In genomic region chr9:129481424-129481823, GRCh38 we compare ENCODE assay signal across 9 cellular contexts.
DNase-seq lines count a peak whose midpoint lies in the region; ATAC-seq and TF ChIP-seq lines count a peak whose summit lies in the region.
"Had no signal": no experiment of that assay in that cellular context is flagged by ENCODE, and none has a peak within 500 bp of the region (broad histone marks: within the 10 kb centered on the region; RNA-seq: fewer than 3 reads in every experiment).

No MANE protein-coding gene starts in this region.

- H3K4me2 ChIP-seq in MM.1S (ENCODE audit: low read depth, low read length), result no peak overlapping the region

- no peak for ATAC-seq in right lobe of liver
- no peak for ATAC-seq in stimulated activated memory B cell treated with anti-CD40 and anti-IgM and Interleukin-4, amounts not matched to agents 10 μg/mL and 1 μg/mL and 100 μg/mL, for 72 hours

- no peak for TF ChIP-seq POLR2A in right lobe of liver (IDR thresholded peaks at IDR 0.05)

- no peak overlapping the region for H3K27ac Mint-ChIP-seq in activated naive CD8-positive, alpha-beta T cell
- no peak overlapping the region for H3K27ac Mint-ChIP-seq in stimulated activated memory B cell treated with anti-CD40 and anti-IgM and Interleukin-4, amounts not matched to agents 10 μg/mL and 1 μg/mL and 100 μg/mL, for 72 hours

- H3K4me3 Mint-ChIP-seq in activated naive CD8-positive, alpha-beta T cell, result peak overlapping the region; percentile 58
- H3K4me3 Mint-ChIP-seq in stimulated activated memory B cell treated with anti-CD40 and anti-IgM and Interleukin-4, amounts not matched to agents 10 μg/mL and 1 μg/mL and 100 μg/mL, for 72 hours, result peak overlapping the region; percentile 2

- H2AFZ ChIP-seq in MM.1S (ENCODE audit: low read length), result no peak overlapping the region

- H3K4me1 ChIP-seq in HUES48 (ENCODE audit: control insufficient read depth, insufficient read depth, low read length) (peaks cover 21% of the 10 kb centered on the region), right lobe of liver (peaks cover 0 to 31% (median 17%) of the 10 kb centered on the region in 4 donors), MM.1S (ENCODE audit: low read length) (no peaks in the 10 kb centered on the region), SJCRH30 (peaks cover 11% of the 10 kb centered on the region)

- DNase-seq in right lobe of liver, result no peak
- DNase-seq in MM.1S, result no peak
- DNase-seq in SJCRH30, result no peak
- no peak for DNase-seq in A172 (ENCODE audit: low spot score)
- no peak for DNase-seq in HCEC 1CT
- DNase-seq: NCI-H774 had no signal

- H3K27me3 ChIP-seq in HUES48 (ENCODE audit: control insufficient read depth, insufficient read depth, low read length) (peaks cover 53% of the 10 kb centered on the region), right lobe of liver (no peaks in the 10 kb centered on the region), MM.1S (replicated peaks; ENCODE audit: insufficient read depth, low read length) (peaks cover 45% of the 10 kb centered on the region), SJCRH30 (peaks cover 13% of the 10 kb centered on the region)

- H3K9me3 ChIP-seq in HUES48 (ENCODE audit: control insufficient read depth, insufficient read depth, low read length) (no peaks in the 10 kb centered on the region), right lobe of liver (no peaks in the 10 kb centered on the region), MM.1S (replicated peaks; ENCODE audit: insufficient read depth, low read length) (no peaks in the 10 kb centered on the region), SJCRH30 (replicated peaks) (no peaks in the 10 kb centered on the region)

- no peaks in the 10 kb centered on the region for H3K9me2 ChIP-seq in MM.1S (replicated peaks; ENCODE audit: insufficient read depth, low read length)

- H3K4me3 ChIP-seq in HUES48 (ENCODE audit: low read depth, low read length), result 0 out of 2 replicates have a peak overlapping the region, but pooled peaks have one; percentile 47
- H3K4me3 ChIP-seq in right lobe of liver, result no peak overlapping the region
- no peak overlapping the region for H3K4me3 ChIP-seq in MM.1S (ENCODE audit: low read length)
- H3K4me3 ChIP-seq in SJCRH30, result no peak overlapping the region

- no peaks in the 10 kb centered on the region for H3K9me3 Mint-ChIP-seq in activated naive CD8-positive, alpha-beta T cell (ENCODE audit: low read depth)
- H3K9me3 Mint-ChIP-seq in stimulated activated memory B cell treated with anti-CD40 and anti-IgM and Interleukin-4, amounts not matched to agents 10 μg/mL and 1 μg/mL and 100 μg/mL, for 72 hours, result no peaks in the 10 kb centered on the region

- intact Hi-C loops in right lobe of liver (cut with DNase I), result loop anchor here (10.0 kb wide), 2 partner anchors 147 to 307 kb away; partner anchors contain the start of gene IER5L (in 1 of the 2)

- no peaks in the 10 kb centered on the region for H3F3A ChIP-seq in MM.1S (ENCODE audit: insufficient read depth, low read length)

- H3K36me3 ChIP-seq in HUES48 (ENCODE audit: control insufficient read depth, insufficient read depth, low read length), result no peaks in the 10 kb centered on the region
- H3K36me3 ChIP-seq in right lobe of liver, result no peaks in the 10 kb centered on the region
- H3K36me3 ChIP-seq in MM.1S (replicated peaks; ENCODE audit: insufficient read depth, low read length), result no peaks in the 10 kb centered on the region
- H3K36me3 ChIP-seq in SJCRH30, result no peaks in the 10 kb centered on the region

- H3K27me3 Mint-ChIP-seq in activated naive CD8-positive, alpha-beta T cell, result no peaks in the 10 kb centered on the region
- peaks cover 46% of the 10 kb centered on the region for H3K27me3 Mint-ChIP-seq in stimulated activated memory B cell treated with anti-CD40 and anti-IgM and Interleukin-4, amounts not matched to agents 10 μg/mL and 1 μg/mL and 100 μg/mL, for 72 hours

- no peaks in the 10 kb centered on the region for H4K20me1 ChIP-seq in MM.1S (ENCODE audit: insufficient read depth, low read length)

- TF ChIP-seq CTCF in right lobe of liver (IDR thresholded peaks at IDR 0.05) (no peak), MM.1S (IDR thresholded peaks at IDR 0.05; ENCODE audit: low read length) (no peak)

- H3K27ac ChIP-seq in HUES48 (ENCODE audit: low read depth, low read length), result no peak overlapping the region
- H3K27ac ChIP-seq in right lobe of liver, result peak overlapping the region; percentile 99 to 100 (median 99)
- no peak overlapping the region for H3K27ac ChIP-seq in MM.1S (ENCODE audit: low read length)
- H3K27ac ChIP-seq in SJCRH30, result no peak overlapping the region

- 60% methylated on average over 1 of the region's 9 CpGs for WGBS in right lobe of liver (ENCODE audit: insufficient coverage, low coverage, low lambda C conversion rate, missing lambda C conversion rate)

- H3K9ac ChIP-seq in HUES48 (ENCODE audit: low read depth, low read length) (no peak overlapping the region), MM.1S (ENCODE audit: low read length) (no peak overlapping the region)

- H3K36me3 Mint-ChIP-seq in activated naive CD8-positive, alpha-beta T cell, result no peaks in the 10 kb centered on the region
- H3K36me3 Mint-ChIP-seq in stimulated activated memory B cell treated with anti-CD40 and anti-IgM and Interleukin-4, amounts not matched to agents 10 μg/mL and 1 μg/mL and 100 μg/mL, for 72 hours, result no peaks in the 10 kb centered on the region

- H3K79me2 ChIP-seq in MM.1S (ENCODE audit: low read length), result no peaks in the 10 kb centered on the region

- H3K4me1 Mint-ChIP-seq in activated naive CD8-positive, alpha-beta T cell (ENCODE audit: low read depth), result peaks cover 25% of the 10 kb centered on the region
- H3K4me1 Mint-ChIP-seq in stimulated activated memory B cell treated with anti-CD40 and anti-IgM and Interleukin-4, amounts not matched to agents 10 μg/mL and 1 μg/mL and 100 μg/mL, for 72 hours, result peaks cover 10% of the 10 kb centered on the region

Comparison
In these comparisons a context has a peak if more than half of its experiments do, and no peak if none do; other contexts are left out.
1. H3K27ac ChIP-seq: peak in right lobe of liver (3 of 3); none in HUES48 (single experiment), MM.1S (single experiment) and SJCRH30 (single experiment).